Comparison of ENCODE assay signal across 29 cellular contexts in the genomic region with DNA sequence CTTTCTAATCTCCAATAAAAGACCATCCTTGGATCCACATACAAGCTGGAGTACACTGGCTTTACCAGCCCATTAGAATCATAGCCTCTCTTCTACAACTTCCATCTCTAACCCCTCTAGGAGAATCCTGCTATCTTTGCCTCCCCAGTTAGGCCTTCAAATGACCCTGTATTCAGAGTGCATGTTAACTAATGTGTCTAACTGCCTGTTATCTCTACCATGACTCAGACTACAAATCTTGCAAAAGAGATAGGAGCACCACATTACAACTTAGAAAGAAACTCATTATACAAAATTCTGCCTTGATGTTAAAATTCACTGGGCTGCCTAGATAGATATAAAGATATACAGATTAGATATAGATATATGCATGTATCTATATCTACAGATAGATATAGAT. TPM values are rescaled to one million over a fixed set of nuclear protein-coding genes. Genes with fewer than 3 reads are reported as not detected.
DNase-seq lines count a peak whose midpoint lies in the region; TF ChIP-seq lines count a peak whose summit lies in the region.
"Had no signal": no experiment of that assay in that cellular context is flagged by ENCODE, and none has a peak within 500 bp of the region (broad histone marks: within the 10 kb centered on the region; RNA-seq: fewer than 3 reads in every experiment).

No MANE protein-coding gene starts in this region.

- H3K27ac ChIP-seq in hepatocyte: no peak overlapping the region
- no peak overlapping the region for H3K27ac ChIP-seq in spleen
- H3K27ac ChIP-seq: esophagus squamous epithelium, gastroesophageal sphincter, parathyroid adenoma, PC-9, WERI-Rb-1 had no signal

- no peaks in the 10 kb centered on the region for H4K20me1 ChIP-seq in hepatocyte (ENCODE audit: insufficient read depth, poor library complexity, severe bottlenecking)

- peaks cover 2% of the 10 kb centered on the region for H3K79me2 ChIP-seq in hepatocyte
- H3K79me2 ChIP-seq: parathyroid adenoma had no signal

- no peak for TF ChIP-seq CTCF in hepatocyte (IDR thresholded peaks at IDR 0.05; ENCODE audit: poor library complexity)
- TF ChIP-seq CTCF in spleen (IDR thresholded peaks at IDR 0.05 in 8 of 11, conservative IDR thresholded peaks at IDR 0.05 in 3 of 11): no peak

- H3K4me3 ChIP-seq in hepatocyte: no peak overlapping the region
- H3K4me3 ChIP-seq in spleen: no peak overlapping the region
- H3K4me3 ChIP-seq: esophagus squamous epithelium, gastroesophageal sphincter, PC-9 had no signal

- H3K9me3 ChIP-seq in hepatocyte (ENCODE audit: low read depth) (no peaks in the 10 kb centered on the region), spleen (no peaks in the 10 kb centered on the region)
- H3K9me3 ChIP-seq: esophagus squamous epithelium, gastroesophageal sphincter had no signal

- DNase-seq in SKM-1 treated with dmso at 0.1 percent for 144 hours (lab: John Stamatoyannopoulos, UW; ENCODE audit: unreplicated experiment) (peak; percentile 1), SKM-1 (lab: John Stamatoyannopoulos, UW; ENCODE audit: unreplicated experiment) (no peak), astrocyte of the hippocampus (ENCODE audit: low read depth, low spot score) (peak; percentile 17), hepatocyte (ENCODE audit: low spot score) (peak; percentile 37), SIG-M5 treated with dmso at 0.1 percent for 504 hours (lab: John Stamatoyannopoulos, UW; ENCODE audit: unreplicated experiment) (no peak), spleen (no peak), occipital lobe (lab: John Stamatoyannopoulos, UW) (no peak), islet precursor cell (no peak)
- DNase-seq: activated CD4-positive, alpha-beta T cell treated with anti-CD3 and anti-CD28 coated beads, Interleukin-2, amount 10 ng/mL, durations not matched to agents 24 days and 14 days; activated CD8-positive, alpha-beta memory T cell treated with anti-CD3 and anti-CD28 coated beads for 24 hours; activated effector memory CD4-positive, alpha-beta T cell treated with Interleukin-2 at 50 U/mL for 16 hours; activated T-cell treated with anti-CD3 and anti-CD28 coated beads for 4 hours; anterior cingulate cortex; Calu3; central memory CD4-positive, alpha-beta T cell; DMS79 treated with DMSO at 0.1 percent for 48 hours; esophagus squamous epithelium; mammary epithelial cell; NCI-H2029 treated with DMSO at 0.1 percent for 48 hours; NCI-H526; NK-92 treated with Interleukin-12 subunit alpha and Interleukin-12 subunit beta, amount 100 ng/mL, for 24 hours; PC-9; small intestine; stimulated activated CD4-positive, alpha-beta T cell treated with anti-CD3 and anti-CD28 coated beads, Interleukin-1b, Interleukin-23, amount 100 ng/mL, for 48 hours; stimulated activated naive CD8-positive, alpha-beta T cell treated with anti-CD3 and anti-CD28 coated beads, Interleukin-15, Interleukin-2, amounts not matched to agents 100 U/mL and 50 U/mL, for 24 hours; WERI-Rb-1 had no signal

- no peak for TF ChIP-seq POLR2A in spleen (IDR thresholded peaks at IDR 0.05)

- no peak overlapping the region for H3K4me2 ChIP-seq in hepatocyte
- H3K4me2 ChIP-seq: PC-9 had no signal

- H3K27me3 ChIP-seq in hepatocyte: no peaks in the 10 kb centered on the region
- H3K27me3 ChIP-seq in spleen (replicated peaks in 1 of 7): no peaks in the 10 kb centered on the region
- H3K27me3 ChIP-seq: esophagus squamous epithelium, gastroesophageal sphincter had no signal

- H3K4me1 ChIP-seq in hepatocyte (ENCODE audit: insufficient read depth) (no peaks in the 10 kb centered on the region), spleen (no peaks in the 10 kb centered on the region)
- H3K4me1 ChIP-seq: esophagus squamous epithelium, parathyroid adenoma had no signal

- H3K36me3 ChIP-seq in hepatocyte (replicated peaks; ENCODE audit: insufficient read depth, low read depth) (no peaks in the 10 kb centered on the region), spleen (no peaks in the 10 kb centered on the region)
- H3K36me3 ChIP-seq: esophagus squamous epithelium, gastroesophageal sphincter, WERI-Rb-1 had no signal

- H2AFZ ChIP-seq in hepatocyte: no peak overlapping the region
- H2AFZ ChIP-seq: parathyroid adenoma, PC-9 had no signal

- H3K9me2 ChIP-seq in hepatocyte (replicated peaks; ENCODE audit: insufficient read depth): no peaks in the 10 kb centered on the region

- intact Hi-C loops in spleen (cut with DNase I; ENCODE audit: low total_unique reads): no loop called here

RNA-seq across cellular contexts. Expression of gene GPR63, which starts 28.2 kb away (rescaled TPM):
- total RNA-seq in hepatocyte (6.9 and 7.7 TPM in 2 replicates), spleen (1 to 10 TPM in 1 of 7 donors, under 1 TPM in 6; 0.37 to 1.2 (median 0.63) TPM), occipital lobe (27.9 TPM)
- polyA plus RNA-seq in hepatocyte (1.9 and 2.4 TPM in 2 replicates), spleen (under 1 TPM; 0.02 to 0.19 (median 0.08) TPM)
- total RNA-seq: A172 had no signal

Comparison
In these comparisons a context has a peak if more than half of its experiments do, and no peak if none do; other contexts are left out.
1. DNase-seq: peak in SKM-1 treated with dmso at 0.1 percent for 144 hours (single experiment), astrocyte of the hippocampus (single experiment) and hepatocyte (single experiment); none in SKM-1 (single experiment), SIG-M5 treated with dmso at 0.1 percent for 504 hours (single experiment), spleen (single experiment), occipital lobe (single experiment) and islet precursor cell (single experiment).